Comparison of ENCODE assay signal across 21 cellular contexts in the genomic region with DNA sequence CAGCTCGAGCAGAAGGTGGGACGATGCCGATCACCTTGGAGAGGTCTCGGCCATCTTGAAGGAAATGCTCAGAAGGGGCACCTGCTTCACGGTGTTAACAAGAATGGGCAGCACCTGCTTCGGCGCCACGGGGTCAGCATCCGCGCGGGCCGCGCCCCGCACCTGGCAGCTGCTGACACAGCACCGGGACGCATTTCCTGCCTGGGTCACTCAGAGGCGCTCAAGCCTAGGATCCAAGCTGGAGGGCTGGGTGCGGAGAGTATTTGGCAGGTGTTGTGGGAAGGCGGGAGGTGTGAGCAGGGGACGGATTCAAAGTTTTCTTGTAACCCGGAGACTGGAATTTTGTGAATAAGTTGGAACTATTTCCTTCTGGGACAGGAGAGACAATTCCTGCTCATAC.
"Had no signal": no experiment of that assay in that cellular context is flagged by ENCODE, and none has a peak within 500 bp of the region (broad histone marks: within the 10 kb centered on the region; RNA-seq: fewer than 3 reads in every experiment).

No MANE protein-coding gene starts in this region.

- DNase-seq: activated CD4-positive, alpha-beta T cell treated with anti-CD3 and anti-CD28 coated beads for 36 hours; activated CD8-positive, alpha-beta memory T cell treated with anti-CD3 and anti-CD28 coated beads, Interleukin-2, amount 50 U/mL, for 4 hours; activated CD8-positive, alpha-beta T cell treated with anti-CD3 and anti-CD28 coated beads for 36 hours; activated T-cell treated with anti-CD3 and anti-CD28 coated beads, Interleukin-2, amount 50 U/mL, for 72 hours; adrenal gland; central memory CD4-positive, alpha-beta T cell; effector CD8-positive, alpha-beta T cell; immature natural killer cell; left cardiac atrium; mammary epithelial cell; natural killer cell; right cardiac atrium; stimulated activated naive B cell treated with anti-CD40 and anti-IgM and Interleukin-4, amounts not matched to agents 10 μg/mL and 1 μg/mL and 100 μg/mL, for 72 hours; substantia nigra; T1000; trophoblast cell had no signal

- H3K4me1 ChIP-seq: adrenal gland had no signal

- H3K27ac ChIP-seq: adrenal gland, coronary artery, epithelial cell of prostate, hepatocyte, VCaP had no signal

- H3K27ac Mint-ChIP-seq: activated CD4-positive, alpha-beta T cell treated with anti-CD3 and anti-CD28 coated beads for 36 hours; activated CD8-positive, alpha-beta T cell treated with anti-CD3 and anti-CD28 coated beads for 36 hours; activated T-cell treated with anti-CD3 and anti-CD28 coated beads, Interleukin-2, amount 50 U/mL, for 72 hours; immature natural killer cell; natural killer cell; progenitor cell of endocrine pancreas; stimulated activated naive B cell treated with anti-CD40 and anti-IgM and Interleukin-4, amounts not matched to agents 10 μg/mL and 1 μg/mL and 100 μg/mL, for 72 hours had no signal

- H3K36me3 ChIP-seq: adrenal gland had no signal

- H3K27me3 ChIP-seq: hepatocyte had no signal

- ATAC-seq: activated CD4-positive, alpha-beta T cell treated with anti-CD3 and anti-CD28 coated beads for 36 hours; activated CD8-positive, alpha-beta T cell treated with anti-CD3 and anti-CD28 coated beads for 36 hours; activated T-cell treated with anti-CD3 and anti-CD28 coated beads, Interleukin-2, amount 50 U/mL, for 72 hours; left cardiac atrium; natural killer cell; right cardiac atrium; stimulated activated naive B cell treated with anti-CD40 and anti-IgM and Interleukin-4, amounts not matched to agents 10 μg/mL and 1 μg/mL and 100 μg/mL, for 72 hours had no signal

- H3K4me3 Mint-ChIP-seq: activated CD4-positive, alpha-beta T cell treated with anti-CD3 and anti-CD28 coated beads for 36 hours; activated CD8-positive, alpha-beta T cell treated with anti-CD3 and anti-CD28 coated beads for 36 hours; activated T-cell treated with anti-CD3 and anti-CD28 coated beads, Interleukin-2, amount 50 U/mL, for 72 hours; immature natural killer cell; natural killer cell; stimulated activated naive B cell treated with anti-CD40 and anti-IgM and Interleukin-4, amounts not matched to agents 10 μg/mL and 1 μg/mL and 100 μg/mL, for 72 hours had no signal

- H3K9me3 ChIP-seq: adrenal gland had no signal

- H3K4me3 ChIP-seq: adrenal gland, coronary artery, hepatocyte had no signal
